In genomic region chr17:40019140-40019991, GRCh38 we compare ENCODE assay signal across 1 cellular context.
TF ChIP-seq lines count a peak whose summit lies in the region.

No MANE protein-coding gene starts in this region.

TF ChIP-seq in HEK293, 187 proteins besides CTCF, POLR2A, EP300 and RAD21 (continued from another document):
- TF ChIP-seq ZNF600 (tag by site-specific recombination; IDR thresholded peaks at IDR 0.05) (peak; percentile 58), ZBTB21 (tag by site-specific recombination; IDR thresholded peaks at IDR 0.05) (no peak)
